Comparison of ENCODE assay signal across 27 cellular contexts in the genomic region with DNA sequence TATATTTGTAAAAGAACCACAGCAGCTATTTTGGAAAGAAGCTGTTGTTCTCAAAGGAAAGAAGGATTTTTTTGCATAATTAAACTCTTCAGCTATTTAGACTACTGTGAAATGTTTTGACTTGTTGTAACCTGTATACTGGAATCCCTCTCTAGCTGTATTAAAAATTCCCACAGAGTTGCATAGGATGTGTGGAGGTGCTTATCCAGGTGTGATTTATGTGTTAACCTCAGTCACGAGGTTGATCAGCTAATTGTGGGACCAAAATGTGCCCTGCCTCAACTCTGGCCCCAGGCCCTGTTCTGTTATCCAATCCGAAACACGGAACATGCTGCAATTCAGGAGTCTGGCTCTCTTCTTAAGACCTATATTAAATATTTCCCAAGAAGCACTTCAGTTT.
"Had no signal": no experiment of that assay in that cellular context is flagged by ENCODE, and none has a peak within 500 bp of the region (broad histone marks: within the 10 kb centered on the region; RNA-seq: fewer than 3 reads in every experiment).

No MANE protein-coding gene starts in this region.

- H3K27ac Mint-ChIP-seq: stimulated activated naive B cell treated with anti-CD40 and anti-IgM and Interleukin-4, amounts not matched to agents 10 μg/mL and 1 μg/mL and 100 μg/mL, for 72 hours; T-cell had no signal

- H3K4me3 Mint-ChIP-seq: activated CD4-positive, alpha-beta T cell treated with anti-CD3 and anti-CD28 coated beads, Interleukin-2, amount 10 ng/mL, durations not matched to agents 7 days and 5 days; activated naive CD8-positive, alpha-beta T cell treated with anti-CD3 and anti-CD28 coated beads, Interleukin-2, amount 50 U/mL, for 24 hours; activated T-cell treated with anti-CD3 and anti-CD28 coated beads, Interleukin-2, amount 50 U/mL, for 4 hours; natural killer cell treated with Interleukin-12 subunit alpha and Interleukin-12 subunit beta and Interleukin-15 and Interleukin-18, amount 100 ng/mL, for 72 hours; stimulated activated naive B cell treated with anti-CD40 and anti-IgM and Interleukin-4, amounts not matched to agents 10 μg/mL and 1 μg/mL and 100 μg/mL, for 72 hours; T-cell had no signal

- DNase-seq: activated CD4-positive, alpha-beta T cell treated with anti-CD3 and anti-CD28 coated beads, Interleukin-2, amount 10 ng/mL, durations not matched to agents 7 days and 5 days; activated CD8-positive, alpha-beta memory T cell treated with anti-CD3 and anti-CD28 coated beads for 24 hours; activated CD8-positive, alpha-beta memory T cell treated with anti-CD3 and anti-CD28 coated beads, Interleukin-2, amount 50 U/mL, for 4 hours; activated effector memory CD4-positive, alpha-beta T cell treated with Interleukin-2 at 50 U/mL for 16 hours; activated naive CD4-positive, alpha-beta T cell treated with Interleukin-2 at 50 U/mL for 16 hours; activated naive CD8-positive, alpha-beta T cell treated with anti-CD3 and anti-CD28 coated beads, Interleukin-2, amount 50 U/mL, for 24 hours; activated T-cell treated with anti-CD3 and anti-CD28 coated beads, Interleukin-2, amount 50 U/mL, for 4 hours; central memory CD4-positive, alpha-beta T cell; foreskin melanocyte; heart right ventricle; left lung; lower lobe of right lung; mesendoderm; stimulated activated CD4-positive, alpha-beta T cell treated with anti-CD3 and anti-CD28 coated beads, Interleukin-15, amount 100 ng/mL, for 24 hours; stimulated activated CD4-positive, alpha-beta T cell treated with anti-CD3 and anti-CD28 coated beads, Interleukin-2, amount 100 ng/mL, for 24 hours; stimulated activated naive B cell treated with anti-CD40 and anti-IgM and Interleukin-4, amounts not matched to agents 10 μg/mL and 1 μg/mL and 100 μg/mL, for 72 hours; T-cell; T1000; tibial artery; upper lobe of right lung; WERI-Rb-1 had no signal

- H3K9me3 ChIP-seq: esophagus muscularis mucosa, heart right ventricle, left lung, lower lobe of right lung, right atrium auricular region, suprapubic skin, tibial artery, upper lobe of right lung had no signal

- H3K27me3 ChIP-seq: esophagus muscularis mucosa, left lung, right atrium auricular region, suprapubic skin, upper lobe of right lung had no signal

- H3K36me3 ChIP-seq: esophagus muscularis mucosa, heart right ventricle, left lung, lower lobe of right lung, right atrium auricular region, suprapubic skin, tibial artery, upper lobe of right lung, WERI-Rb-1 had no signal

- H3K4me3 ChIP-seq: esophagus muscularis mucosa, heart right ventricle, left lung, lower lobe of right lung, right atrium auricular region, smooth muscle cell, suprapubic skin, tibial artery, upper lobe of right lung had no signal

- H3K9me3 Mint-ChIP-seq: activated T-cell treated with anti-CD3 and anti-CD28 coated beads, Interleukin-2, amount 50 U/mL, for 4 hours; natural killer cell treated with Interleukin-12 subunit alpha and Interleukin-12 subunit beta and Interleukin-15 and Interleukin-18, amount 100 ng/mL, for 72 hours; stimulated activated naive B cell treated with anti-CD40 and anti-IgM and Interleukin-4, amounts not matched to agents 10 μg/mL and 1 μg/mL and 100 μg/mL, for 72 hours; T-cell had no signal

- H3K27me3 Mint-ChIP-seq: activated CD4-positive, alpha-beta T cell treated with anti-CD3 and anti-CD28 coated beads, Interleukin-2, amount 10 ng/mL, durations not matched to agents 7 days and 5 days; activated naive CD8-positive, alpha-beta T cell treated with anti-CD3 and anti-CD28 coated beads, Interleukin-2, amount 50 U/mL, for 24 hours; T-cell had no signal

- H3K4me1 Mint-ChIP-seq: stimulated activated naive B cell treated with anti-CD40 and anti-IgM and Interleukin-4, amounts not matched to agents 10 μg/mL and 1 μg/mL and 100 μg/mL, for 72 hours had no signal

- H3K27ac ChIP-seq: esophagus muscularis mucosa, left lung, lower lobe of right lung, right atrium auricular region, suprapubic skin, tibial artery, upper lobe of right lung, WERI-Rb-1 had no signal

- ATAC-seq: activated CD4-positive, CD25-positive, alpha-beta regulatory T cell treated with anti-CD3 and anti-CD28 coated beads, Interleukin-2, amount 50 U/mL, for 24 hours; activated naive CD8-positive, alpha-beta T cell treated with anti-CD3 and anti-CD28 coated beads, Interleukin-2, amount 50 U/mL, for 24 hours; activated T-cell treated with anti-CD3 and anti-CD28 coated beads, Interleukin-2, amount 50 U/mL, for 4 hours; heart right ventricle; left lung; lower lobe of right lung; natural killer cell treated with Interleukin-12 subunit alpha and Interleukin-12 subunit beta and Interleukin-15 and Interleukin-18, amount 100 ng/mL, for 72 hours; stimulated activated naive B cell treated with anti-CD40 and anti-IgM and Interleukin-4, amounts not matched to agents 10 μg/mL and 1 μg/mL and 100 μg/mL, for 72 hours; T-cell; upper lobe of right lung had no signal

- H3K4me1 ChIP-seq: left lung, lower lobe of right lung, right atrium auricular region, tibial artery, upper lobe of right lung had no signal

- H3K36me3 Mint-ChIP-seq: natural killer cell treated with Interleukin-12 subunit alpha and Interleukin-12 subunit beta and Interleukin-15 and Interleukin-18, amount 100 ng/mL, for 72 hours; stimulated activated naive B cell treated with anti-CD40 and anti-IgM and Interleukin-4, amounts not matched to agents 10 μg/mL and 1 μg/mL and 100 μg/mL, for 72 hours; T-cell had no signal
